Comparison of ENCODE assay signal across 1 cellular context in genomic region chr17:1142503-1143095, GRCh38.
TF ChIP-seq lines count a peak whose summit lies in the region.

No MANE protein-coding gene starts in this region.

TF ChIP-seq in GM23338, 12 proteins besides CTCF, POLR2A, EP300 and RAD21 (continued from another document):
- TF ChIP-seq ZNF462 (CRISPR knock-in tag; IDR thresholded peaks at IDR 0.05), result no peak
- TF ChIP-seq POLR2AphosphoS5 (IDR thresholded peaks at IDR 0.05; ENCODE audit: low read depth), result no peak
- no peak for TF ChIP-seq EZH2 (IDR thresholded peaks at IDR 0.05; ENCODE audit: low read depth, unreplicated experiment)
- TF ChIP-seq ZNF114 (CRISPR knock-in tag; IDR thresholded peaks at IDR 0.05), result no peak
- TF ChIP-seq ZNF331 (CRISPR knock-in tag; IDR thresholded peaks at IDR 0.05; ENCODE audit: low read depth), result no peak
- TF ChIP-seq EZH2phosphoT487 (IDR thresholded peaks at IDR 0.05; ENCODE audit: unreplicated experiment), result no peak
- no peak for TF ChIP-seq ETS1 (IDR thresholded peaks at IDR 0.05)
- TF ChIP-seq CREB1 (CRISPR knock-in tag; IDR thresholded peaks at IDR 0.05; ENCODE audit: low read depth), result no peak
- TF ChIP-seq REST (IDR thresholded peaks at IDR 0.05; ENCODE audit: unreplicated experiment), result no peak
TF ChIP-seq in GM23338: peak in this region for 0.
